6 cellular contexts compared by ENCODE assay signal in genomic region chr11:85277693-85278092, GRCh38.
"Had no signal": no experiment of that assay in that cellular context is flagged by ENCODE, and none has a peak within 500 bp of the region (broad histone marks: within the 10 kb centered on the region; RNA-seq: fewer than 3 reads in every experiment).

No MANE protein-coding gene starts in this region.

- DNase-seq: IMR-90, KBM-7, KG1 had no signal

- ATAC-seq: HepG2, K562 had no signal

- H3K27ac ChIP-seq: HL-60 had no signal

- H3K4me3 ChIP-seq: K562 had no signal
